Comparison of ENCODE assay signal across 25 cellular contexts in genomic region chr12:70671698-70672097, GRCh38.
"Had no signal": no experiment of that assay in that cellular context is flagged by ENCODE, and none has a peak within 500 bp of the region (broad histone marks: within the 10 kb centered on the region; RNA-seq: fewer than 3 reads in every experiment).

No MANE protein-coding gene starts in this region.

- H3K79me2 ChIP-seq: hepatocyte had no signal

- H2AFZ ChIP-seq: hepatocyte had no signal

- H3K4me3 ChIP-seq: gastrocnemius medialis, heart left ventricle, hepatocyte, lung, pancreas, right lobe of liver, suprapubic skin, transverse colon, upper lobe of right lung, uterus had no signal

- H3K27ac ChIP-seq: gastrocnemius medialis, heart left ventricle, hepatocyte, neutrophil, pancreas, right lobe of liver, suprapubic skin, transverse colon, upper lobe of right lung, uterus had no signal

- H3K9me3 ChIP-seq: gastrocnemius medialis, neutrophil, pancreas, right lobe of liver, suprapubic skin, transverse colon, upper lobe of right lung, uterus had no signal

- H3K27ac Mint-ChIP-seq: effector memory CD8-positive, alpha-beta T cell; memory B cell; natural killer cell; progenitor cell of endocrine pancreas; stimulated activated naive CD8-positive, alpha-beta T cell treated with anti-CD3 and anti-CD28 coated beads, Interleukin-15, Interleukin-2, amounts not matched to agents 100 ng/mL and 50 ng/mL, for 24 hours had no signal

- H3K4me3 Mint-ChIP-seq: effector memory CD8-positive, alpha-beta T cell; memory B cell; natural killer cell; stimulated activated naive CD8-positive, alpha-beta T cell treated with anti-CD3 and anti-CD28 coated beads, Interleukin-15, Interleukin-2, amounts not matched to agents 100 ng/mL and 50 ng/mL, for 24 hours had no signal

- H3K4me2 ChIP-seq: hepatocyte had no signal

- H3K4me1 ChIP-seq: gastrocnemius medialis, pancreas, right lobe of liver, suprapubic skin, transverse colon, upper lobe of right lung, uterus had no signal

- DNase-seq: cortex of kidney; effector memory CD8-positive, alpha-beta T cell; gastrocnemius medialis; heart left ventricle; kidney; natural killer cell; pancreas; right lobe of liver; small intestine; stimulated activated CD4-positive, alpha-beta T cell treated with anti-CD3 and anti-CD28 coated beads, Interleukin-12 subunit alpha, Interleukin-12 subunit beta, amount 100 ng/mL, for 4 hours; stimulated activated CD4-positive, alpha-beta T cell treated with anti-CD3 and anti-CD28 coated beads, Interleukin-1b, Interleukin-23, amount 100 ng/mL, for 48 hours; stimulated activated CD4-positive, alpha-beta T cell treated with anti-CD3 and anti-CD28 coated beads, Interleukin-4, amount 100 ng/mL, for 1 hour; stimulated activated CD8-positive, alpha-beta memory T cell treated with anti-CD3 and anti-CD28 coated beads, Interleukin-4, amount 100 ng/mL, for 48 hours; transverse colon; upper lobe of right lung; uterus had no signal

- H3K27me3 Mint-ChIP-seq: progenitor cell of endocrine pancreas had no signal

- H3K36me3 Mint-ChIP-seq: memory B cell had no signal

- FAIRE-seq: endometrium, pancreas, small intestine had no signal

- H3K4me1 Mint-ChIP-seq: memory B cell, natural killer cell had no signal

- ATAC-seq: effector memory CD8-positive, alpha-beta T cell; gastrocnemius medialis; heart left ventricle; left lobe of liver; natural killer cell; pancreas; upper lobe of right lung had no signal

- H3K36me3 ChIP-seq: gastrocnemius medialis, heart left ventricle, neutrophil, pancreas, right lobe of liver, suprapubic skin, transverse colon, upper lobe of right lung, uterus had no signal

- H3K27me3 ChIP-seq: gastrocnemius medialis, heart left ventricle, hepatocyte, neutrophil, pancreas, right lobe of liver, suprapubic skin, transverse colon, upper lobe of right lung, uterus had no signal

- H3K9me3 Mint-ChIP-seq: stimulated activated naive CD8-positive, alpha-beta T cell treated with anti-CD3 and anti-CD28 coated beads, Interleukin-15, Interleukin-2, amounts not matched to agents 100 ng/mL and 50 ng/mL, for 24 hours had no signal
